1 cellular context compared by ENCODE assay signal in the genomic region with DNA sequence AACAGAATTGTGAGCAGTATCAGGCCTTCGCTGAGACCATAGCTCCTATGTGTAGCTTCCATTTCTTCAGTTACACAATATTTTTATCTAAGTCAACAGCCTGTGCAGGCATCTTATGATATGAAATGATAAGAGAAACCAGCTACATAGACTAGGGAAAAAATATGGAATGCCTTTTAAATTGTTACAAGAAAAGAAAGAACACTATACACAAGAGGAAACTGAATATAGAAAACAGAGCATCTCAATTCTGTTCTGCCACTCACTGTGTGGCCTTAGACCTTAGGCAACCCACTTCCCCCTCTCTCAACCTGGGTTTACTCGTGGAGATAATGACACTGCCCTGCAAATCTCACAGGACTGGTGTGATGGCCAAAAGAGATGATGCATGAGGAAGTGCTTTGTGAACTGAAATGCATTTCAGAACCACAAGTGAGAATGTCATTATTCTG.
TF ChIP-seq lines count a peak whose summit lies in the region.

No MANE protein-coding gene starts in this region.

TF ChIP-seq in K562, 482 proteins besides CTCF, POLR2A, EP300 and RAD21 (continued from another document and continues in another):
- TF ChIP-seq, protein P1, sequence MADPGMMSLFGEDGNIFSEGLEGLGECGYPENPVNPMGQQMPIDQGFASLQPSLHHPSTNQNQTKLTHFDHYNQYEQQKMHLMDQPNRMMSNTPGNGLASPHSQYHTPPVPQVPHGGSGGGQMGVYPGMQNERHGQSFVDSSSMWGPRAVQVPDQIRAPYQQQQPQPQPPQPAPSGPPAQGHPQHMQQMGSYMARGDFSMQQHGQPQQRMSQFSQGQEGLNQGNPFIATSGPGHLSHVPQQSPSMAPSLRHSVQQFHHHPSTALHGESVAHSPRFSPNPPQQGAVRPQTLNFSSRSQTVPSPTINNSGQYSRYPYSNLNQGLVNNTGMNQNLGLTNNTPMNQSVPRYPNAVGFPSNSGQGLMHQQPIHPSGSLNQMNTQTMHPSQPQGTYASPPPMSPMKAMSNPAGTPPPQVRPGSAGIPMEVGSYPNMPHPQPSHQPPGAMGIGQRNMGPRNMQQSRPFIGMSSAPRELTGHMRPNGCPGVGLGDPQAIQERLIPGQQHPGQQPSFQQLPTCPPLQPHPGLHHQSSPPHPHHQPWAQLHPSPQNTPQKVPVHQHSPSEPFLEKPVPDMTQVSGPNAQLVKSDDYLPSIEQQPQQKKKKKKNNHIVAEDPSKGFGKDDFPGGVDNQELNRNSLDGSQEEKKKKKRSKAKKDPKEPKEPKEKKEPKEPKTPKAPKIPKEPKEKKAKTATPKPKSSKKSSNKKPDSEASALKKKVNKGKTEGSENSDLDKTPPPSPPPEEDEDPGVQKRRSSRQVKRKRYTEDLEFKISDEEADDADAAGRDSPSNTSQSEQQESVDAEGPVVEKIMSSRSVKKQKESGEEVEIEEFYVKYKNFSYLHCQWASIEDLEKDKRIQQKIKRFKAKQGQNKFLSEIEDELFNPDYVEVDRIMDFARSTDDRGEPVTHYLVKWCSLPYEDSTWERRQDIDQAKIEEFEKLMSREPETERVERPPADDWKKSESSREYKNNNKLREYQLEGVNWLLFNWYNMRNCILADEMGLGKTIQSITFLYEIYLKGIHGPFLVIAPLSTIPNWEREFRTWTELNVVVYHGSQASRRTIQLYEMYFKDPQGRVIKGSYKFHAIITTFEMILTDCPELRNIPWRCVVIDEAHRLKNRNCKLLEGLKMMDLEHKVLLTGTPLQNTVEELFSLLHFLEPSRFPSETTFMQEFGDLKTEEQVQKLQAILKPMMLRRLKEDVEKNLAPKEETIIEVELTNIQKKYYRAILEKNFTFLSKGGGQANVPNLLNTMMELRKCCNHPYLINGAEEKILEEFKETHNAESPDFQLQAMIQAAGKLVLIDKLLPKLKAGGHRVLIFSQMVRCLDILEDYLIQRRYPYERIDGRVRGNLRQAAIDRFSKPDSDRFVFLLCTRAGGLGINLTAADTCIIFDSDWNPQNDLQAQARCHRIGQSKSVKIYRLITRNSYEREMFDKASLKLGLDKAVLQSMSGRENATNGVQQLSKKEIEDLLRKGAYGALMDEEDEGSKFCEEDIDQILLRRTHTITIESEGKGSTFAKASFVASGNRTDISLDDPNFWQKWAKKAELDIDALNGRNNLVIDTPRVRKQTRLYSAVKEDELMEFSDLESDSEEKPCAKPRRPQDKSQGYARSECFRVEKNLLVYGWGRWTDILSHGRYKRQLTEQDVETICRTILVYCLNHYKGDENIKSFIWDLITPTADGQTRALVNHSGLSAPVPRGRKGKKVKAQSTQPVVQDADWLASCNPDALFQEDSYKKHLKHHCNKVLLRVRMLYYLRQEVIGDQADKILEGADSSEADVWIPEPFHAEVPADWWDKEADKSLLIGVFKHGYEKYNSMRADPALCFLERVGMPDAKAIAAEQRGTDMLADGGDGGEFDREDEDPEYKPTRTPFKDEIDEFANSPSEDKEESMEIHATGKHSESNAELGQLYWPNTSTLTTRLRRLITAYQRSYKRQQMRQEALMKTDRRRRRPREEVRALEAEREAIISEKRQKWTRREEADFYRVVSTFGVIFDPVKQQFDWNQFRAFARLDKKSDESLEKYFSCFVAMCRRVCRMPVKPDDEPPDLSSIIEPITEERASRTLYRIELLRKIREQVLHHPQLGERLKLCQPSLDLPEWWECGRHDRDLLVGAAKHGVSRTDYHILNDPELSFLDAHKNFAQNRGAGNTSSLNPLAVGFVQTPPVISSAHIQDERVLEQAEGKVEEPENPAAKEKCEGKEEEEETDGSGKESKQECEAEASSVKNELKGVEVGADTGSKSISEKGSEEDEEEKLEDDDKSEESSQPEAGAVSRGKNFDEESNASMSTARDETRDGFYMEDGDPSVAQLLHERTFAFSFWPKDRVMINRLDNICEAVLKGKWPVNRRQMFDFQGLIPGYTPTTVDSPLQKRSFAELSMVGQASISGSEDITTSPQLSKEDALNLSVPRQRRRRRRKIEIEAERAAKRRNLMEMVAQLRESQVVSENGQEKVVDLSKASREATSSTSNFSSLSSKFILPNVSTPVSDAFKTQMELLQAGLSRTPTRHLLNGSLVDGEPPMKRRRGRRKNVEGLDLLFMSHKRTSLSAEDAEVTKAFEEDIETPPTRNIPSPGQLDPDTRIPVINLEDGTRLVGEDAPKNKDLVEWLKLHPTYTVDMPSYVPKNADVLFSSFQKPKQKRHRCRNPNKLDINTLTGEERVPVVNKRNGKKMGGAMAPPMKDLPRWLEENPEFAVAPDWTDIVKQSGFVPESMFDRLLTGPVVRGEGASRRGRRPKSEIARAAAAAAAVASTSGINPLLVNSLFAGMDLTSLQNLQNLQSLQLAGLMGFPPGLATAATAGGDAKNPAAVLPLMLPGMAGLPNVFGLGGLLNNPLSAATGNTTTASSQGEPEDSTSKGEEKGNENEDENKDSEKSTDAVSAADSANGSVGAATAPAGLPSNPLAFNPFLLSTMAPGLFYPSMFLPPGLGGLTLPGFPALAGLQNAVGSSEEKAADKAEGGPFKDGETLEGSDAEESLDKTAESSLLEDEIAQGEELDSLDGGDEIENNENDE (IDR thresholded peaks at IDR 0.05; ENCODE audit: low read depth, low read length): no peak
- TF ChIP-seq NEUROD1 (IDR thresholded peaks at IDR 0.05; ENCODE audit: borderline replicate concordance, low read depth, low read length, partially characterized antibody) (no peak), TRIM28 (IDR thresholded peaks at IDR 0.05) (no peak), ZZZ3 (IDR thresholded peaks at IDR 0.05) (no peak), ZNF445 (CRISPR knock-in tag; IDR thresholded peaks at IDR 0.05; ENCODE audit: low read depth) (no peak), NFE2 (IDR thresholded peaks at IDR 0.05; ENCODE audit: low read depth) (0 out of 2 replicates have a peak, but pooled peaks have one; percentile 2), ZNF408 (CRISPR knock-in tag; IDR thresholded peaks at IDR 0.05; ENCODE audit: low read depth) (no peak), MAZ (CRISPR knock-in tag; conservative IDR thresholded peaks at IDR 0.05 in 1 of 2, IDR thresholded peaks at IDR 0.05 in 1 of 2) (no peak), HDAC1 (IDR thresholded peaks at IDR 0.05) (peak; percentile 21 to 62; a peak in 2 of 4 replicates), TEAD2 (tag; IDR thresholded peaks at IDR 0.05) (no peak), PTRF (tag; IDR thresholded peaks at IDR 0.05) (no peak), SRSF9 (IDR thresholded peaks at IDR 0.05; ENCODE audit: borderline replicate concordance, low read depth, low read length) (no peak), ZFPM2 (CRISPR knock-in tag; IDR thresholded peaks at IDR 0.05) (no peak), NCOR1 (IDR thresholded peaks at IDR 0.05) (peak; percentile 81), SIX5 (IDR thresholded peaks at IDR 0.05; ENCODE audit: borderline replicate concordance in 1 of 2, insufficient read depth in 1 of 2, low read depth in 1 of 2, low read length in 2 of 2) (no peak), POLR2H (tag; IDR thresholded peaks at IDR 0.05; ENCODE audit: low read depth) (no peak), CHD1 (IDR thresholded peaks at IDR 0.05; ENCODE audit: low read length) (no peak), ZNF324 (CRISPR knock-in tag; IDR thresholded peaks at IDR 0.05) (no peak), MAFG (tag; conservative IDR thresholded peaks at IDR 0.05) (no peak), BCL6 (CRISPR knock-in tag; IDR thresholded peaks at IDR 0.05) (no peak), DDX20 (tag; IDR thresholded peaks at IDR 0.05; ENCODE audit: low read depth) (no peak), NCOA6 (IDR thresholded peaks at IDR 0.05) (no peak), TCF7 (IDR thresholded peaks at IDR 0.05; ENCODE audit: borderline replicate concordance) (no peak), NR1H2 (CRISPR knock-in tag; IDR thresholded peaks at IDR 0.05) (0 out of 2 replicates have a peak, but pooled peaks have one; percentile 62), MTA3 (IDR thresholded peaks at IDR 0.05; ENCODE audit: borderline replicate concordance) (peak; percentile 60; the same call in 1 of the 2 replicates), CHD2 (IDR thresholded peaks at IDR 0.05; ENCODE audit: low read depth, low read length) (0 out of 2 replicates have a peak, but pooled peaks have one; percentile 11), ZKSCAN1 (IDR thresholded peaks at IDR 0.05; ENCODE audit: low read depth, low read length) (no peak), ARNT (IDR thresholded peaks at IDR 0.05) (0 out of 4 replicates have a peak, but pooled peaks of 1 of the 2 experiments have one; percentile 30), PPARD (CRISPR knock-in tag; IDR thresholded peaks at IDR 0.05) (no peak), HDAC6 (IDR thresholded peaks at IDR 0.05; ENCODE audit: low read depth, low read length) (no peak), HLTF (IDR thresholded peaks at IDR 0.05) (no peak), ZFP1 (CRISPR knock-in tag; IDR thresholded peaks at IDR 0.05) (no peak)
- TF ChIP-seq, protein P2, sequence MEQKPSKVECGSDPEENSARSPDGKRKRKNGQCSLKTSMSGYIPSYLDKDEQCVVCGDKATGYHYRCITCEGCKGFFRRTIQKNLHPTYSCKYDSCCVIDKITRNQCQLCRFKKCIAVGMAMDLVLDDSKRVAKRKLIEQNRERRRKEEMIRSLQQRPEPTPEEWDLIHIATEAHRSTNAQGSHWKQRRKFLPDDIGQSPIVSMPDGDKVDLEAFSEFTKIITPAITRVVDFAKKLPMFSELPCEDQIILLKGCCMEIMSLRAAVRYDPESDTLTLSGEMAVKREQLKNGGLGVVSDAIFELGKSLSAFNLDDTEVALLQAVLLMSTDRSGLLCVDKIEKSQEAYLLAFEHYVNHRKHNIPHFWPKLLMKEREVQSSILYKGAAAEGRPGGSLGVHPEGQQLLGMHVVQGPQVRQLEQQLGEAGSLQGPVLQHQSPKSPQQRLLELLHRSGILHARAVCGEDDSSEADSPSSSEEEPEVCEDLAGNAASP (IDR thresholded peaks at IDR 0.05): no peak
- TF ChIP-seq, protein P3, sequence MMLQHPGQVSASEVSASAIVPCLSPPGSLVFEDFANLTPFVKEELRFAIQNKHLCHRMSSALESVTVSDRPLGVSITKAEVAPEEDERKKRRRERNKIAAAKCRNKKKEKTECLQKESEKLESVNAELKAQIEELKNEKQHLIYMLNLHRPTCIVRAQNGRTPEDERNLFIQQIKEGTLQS (IDR thresholded peaks at IDR 0.05): no peak; the same call in 1 of the 2 replicates
- TF ChIP-seq, protein P3 (CRISPR knock-in tag; conservative IDR thresholded peaks at IDR 0.05): no peak
- TF ChIP-seq, protein P4, sequence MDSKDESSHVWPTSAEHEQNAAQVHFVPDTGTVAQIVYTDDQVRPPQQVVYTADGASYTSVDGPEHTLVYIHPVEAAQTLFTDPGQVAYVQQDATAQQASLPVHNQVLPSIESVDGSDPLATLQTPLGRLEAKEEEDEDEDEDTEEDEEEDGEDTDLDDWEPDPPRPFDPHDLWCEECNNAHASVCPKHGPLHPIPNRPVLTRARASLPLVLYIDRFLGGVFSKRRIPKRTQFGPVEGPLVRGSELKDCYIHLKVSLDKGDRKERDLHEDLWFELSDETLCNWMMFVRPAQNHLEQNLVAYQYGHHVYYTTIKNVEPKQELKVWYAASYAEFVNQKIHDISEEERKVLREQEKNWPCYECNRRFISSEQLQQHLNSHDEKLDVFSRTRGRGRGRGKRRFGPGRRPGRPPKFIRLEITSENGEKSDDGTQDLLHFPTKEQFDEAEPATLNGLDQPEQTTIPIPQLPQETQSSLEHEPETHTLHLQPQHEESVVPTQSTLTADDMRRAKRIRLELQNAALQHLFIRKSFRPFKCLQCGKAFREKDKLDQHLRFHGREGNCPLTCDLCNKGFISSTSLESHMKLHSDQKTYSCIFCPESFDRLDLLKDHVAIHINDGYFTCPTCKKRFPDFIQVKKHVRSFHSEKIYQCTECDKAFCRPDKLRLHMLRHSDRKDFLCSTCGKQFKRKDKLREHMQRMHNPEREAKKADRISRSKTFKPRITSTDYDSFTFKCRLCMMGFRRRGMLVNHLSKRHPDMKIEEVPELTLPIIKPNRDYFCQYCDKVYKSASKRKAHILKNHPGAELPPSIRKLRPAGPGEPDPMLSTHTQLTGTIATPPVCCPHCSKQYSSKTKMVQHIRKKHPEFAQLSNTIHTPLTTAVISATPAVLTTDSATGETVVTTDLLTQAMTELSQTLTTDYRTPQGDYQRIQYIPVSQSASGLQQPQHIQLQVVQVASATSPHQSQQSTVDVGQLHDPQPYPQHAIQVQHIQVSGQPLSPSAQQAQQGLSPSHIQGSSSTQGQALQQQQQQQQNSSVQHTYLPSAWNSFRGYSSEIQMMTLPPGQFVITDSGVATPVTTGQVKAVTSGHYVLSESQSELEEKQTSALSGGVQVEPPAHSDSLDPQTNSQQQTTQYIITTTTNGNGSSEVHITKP (IDR thresholded peaks at IDR 0.05; ENCODE audit: partially characterized antibody): no peak
- TF ChIP-seq, protein P5, sequence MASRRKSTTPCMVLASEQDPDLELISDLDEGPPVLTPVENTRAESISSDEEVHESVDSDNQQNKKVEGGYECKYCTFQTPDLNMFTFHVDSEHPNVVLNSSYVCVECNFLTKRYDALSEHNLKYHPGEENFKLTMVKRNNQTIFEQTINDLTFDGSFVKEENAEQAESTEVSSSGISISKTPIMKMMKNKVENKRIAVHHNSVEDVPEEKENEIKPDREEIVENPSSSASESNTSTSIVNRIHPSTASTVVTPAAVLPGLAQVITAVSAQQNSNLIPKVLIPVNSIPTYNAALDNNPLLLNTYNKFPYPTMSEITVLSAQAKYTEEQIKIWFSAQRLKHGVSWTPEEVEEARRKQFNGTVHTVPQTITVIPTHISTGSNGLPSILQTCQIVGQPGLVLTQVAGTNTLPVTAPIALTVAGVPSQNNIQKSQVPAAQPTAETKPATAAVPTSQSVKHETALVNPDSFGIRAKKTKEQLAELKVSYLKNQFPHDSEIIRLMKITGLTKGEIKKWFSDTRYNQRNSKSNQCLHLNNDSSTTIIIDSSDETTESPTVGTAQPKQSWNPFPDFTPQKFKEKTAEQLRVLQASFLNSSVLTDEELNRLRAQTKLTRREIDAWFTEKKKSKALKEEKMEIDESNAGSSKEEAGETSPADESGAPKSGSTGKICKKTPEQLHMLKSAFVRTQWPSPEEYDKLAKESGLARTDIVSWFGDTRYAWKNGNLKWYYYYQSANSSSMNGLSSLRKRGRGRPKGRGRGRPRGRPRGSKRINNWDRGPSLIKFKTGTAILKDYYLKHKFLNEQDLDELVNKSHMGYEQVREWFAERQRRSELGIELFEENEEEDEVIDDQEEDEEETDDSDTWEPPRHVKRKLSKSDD (conservative IDR thresholded peaks at IDR 0.05; ENCODE audit: low read length): no peak
- TF ChIP-seq, protein P6, sequence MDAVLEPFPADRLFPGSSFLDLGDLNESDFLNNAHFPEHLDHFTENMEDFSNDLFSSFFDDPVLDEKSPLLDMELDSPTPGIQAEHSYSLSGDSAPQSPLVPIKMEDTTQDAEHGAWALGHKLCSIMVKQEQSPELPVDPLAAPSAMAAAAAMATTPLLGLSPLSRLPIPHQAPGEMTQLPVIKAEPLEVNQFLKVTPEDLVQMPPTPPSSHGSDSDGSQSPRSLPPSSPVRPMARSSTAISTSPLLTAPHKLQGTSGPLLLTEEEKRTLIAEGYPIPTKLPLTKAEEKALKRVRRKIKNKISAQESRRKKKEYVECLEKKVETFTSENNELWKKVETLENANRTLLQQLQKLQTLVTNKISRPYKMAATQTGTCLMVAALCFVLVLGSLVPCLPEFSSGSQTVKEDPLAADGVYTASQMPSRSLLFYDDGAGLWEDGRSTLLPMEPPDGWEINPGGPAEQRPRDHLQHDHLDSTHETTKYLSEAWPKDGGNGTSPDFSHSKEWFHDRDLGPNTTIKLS (IDR thresholded peaks at IDR 0.05; ENCODE audit: borderline replicate concordance, low read depth): peak; percentile 27; the same call in 1 of the 2 replicates
